19 cellular contexts compared by ENCODE assay signal in genomic region chr9:4844031-4844430, GRCh38. TPM values are rescaled to one million over a fixed set of nuclear protein-coding genes. Genes with fewer than 3 reads are reported as not detected.
DNase-seq lines count a peak whose midpoint lies in the region; ATAC-seq and TF ChIP-seq lines count a peak whose summit lies in the region.
"Had no signal": no experiment of that assay in that cellular context is flagged by ENCODE, and none has a peak within 500 bp of the region (broad histone marks: within the 10 kb centered on the region; RNA-seq: fewer than 3 reads in every experiment).

No MANE protein-coding gene starts in this region.

- H3K4me1 Mint-ChIP-seq in activated T-cell treated with anti-CD3 and anti-CD28 coated beads, Interleukin-2, amount 50 U/mL, for 72 hours (ENCODE audit: low read depth): peaks cover 31% of the 10 kb centered on the region
- H3K4me1 Mint-ChIP-seq in activated T-cell treated with anti-CD3 and anti-CD28 coated beads, Interleukin-2, amount 50 U/mL, for 4 hours (ENCODE audit: low read depth): peaks cover 23% of the 10 kb centered on the region
- H3K4me1 Mint-ChIP-seq in T-helper 2 cell treated with Interferon-gamma antibody and Interleukin-4, amounts not matched to agents 5 μg/mL and 100 μg/mL, for 36 hours (ENCODE audit: low read depth): peaks cover 18% of the 10 kb centered on the region
- no peaks in the 10 kb centered on the region for H3K4me1 Mint-ChIP-seq in dendritic cell treated with granulocyte-macrophage colony-stimulating factor and Interleukin-4, amounts not matched to agents 40 ng/mL and 50 ng/mL, for 4 days (ENCODE audit: low read depth)

- H3K27me3 Mint-ChIP-seq in activated T-cell treated with anti-CD3 and anti-CD28 coated beads, Interleukin-2, amount 50 U/mL, for 72 hours (ENCODE audit: low read depth): no peaks in the 10 kb centered on the region
- H3K27me3 Mint-ChIP-seq in activated T-cell treated with anti-CD3 and anti-CD28 coated beads, Interleukin-2, amount 50 U/mL, for 4 hours (ENCODE audit: low read depth): no peaks in the 10 kb centered on the region
- H3K27me3 Mint-ChIP-seq in T-helper 2 cell treated with Interferon-gamma antibody and Interleukin-4, amounts not matched to agents 5 μg/mL and 100 μg/mL, for 36 hours (ENCODE audit: low read depth): no peaks in the 10 kb centered on the region
- no peaks in the 10 kb centered on the region for H3K27me3 Mint-ChIP-seq in dendritic cell treated with granulocyte-macrophage colony-stimulating factor and Interleukin-4, amounts not matched to agents 40 ng/mL and 50 ng/mL, for 4 days
- H3K27me3 Mint-ChIP-seq: CD8-positive, alpha-beta memory T cell had no signal

- TF ChIP-seq CTCF in upper lobe of left lung (IDR thresholded peaks at IDR 0.05): no peak

- H3K27ac Mint-ChIP-seq in activated T-cell treated with anti-CD3 and anti-CD28 coated beads, Interleukin-2, amount 50 U/mL, for 72 hours: peak overlapping the region; percentile 88
- H3K27ac Mint-ChIP-seq in T-helper 2 cell treated with Interferon-gamma antibody and Interleukin-4, amounts not matched to agents 5 μg/mL and 100 μg/mL, for 36 hours: peak overlapping the region; percentile 1
- peak overlapping the region; percentile 17 for H3K27ac Mint-ChIP-seq in dendritic cell treated with granulocyte-macrophage colony-stimulating factor and Interleukin-4, amounts not matched to agents 40 ng/mL and 50 ng/mL, for 4 days

- no peaks in the 10 kb centered on the region for H3K27me3 ChIP-seq in upper lobe of left lung
- H3K27me3 ChIP-seq: BLaER1 had no signal

- peak; percentile 63 to 83 for ATAC-seq in activated T-cell treated with anti-CD3 and anti-CD28 coated beads, Interleukin-2, amount 50 U/mL, for 72 hours (replicated peaks in 1 of 2)
- ATAC-seq in activated T-cell treated with anti-CD3 and anti-CD28 coated beads, Interleukin-2, amount 50 U/mL, for 4 hours: no peak
- ATAC-seq in upper lobe of left lung (ENCODE audit: low FRiP score in 2 of 2) (no peak), GM18505 (IDR thresholded peaks at IDR 0.05; ENCODE audit: unreplicated experiment) (no peak)

- H3K4me3 ChIP-seq in upper lobe of left lung: no peak overlapping the region
- H3K4me3 ChIP-seq: BLaER1, PC-9 had no signal

- no peak for TF ChIP-seq POLR2A in upper lobe of left lung (IDR thresholded peaks at IDR 0.05)
- TF ChIP-seq POLR2A in GM18505 (IDR thresholded peaks at IDR 0.05; ENCODE audit: borderline replicate concordance, extremely low read depth, insufficient read depth, insufficient read length): no peak

- H3K36me3 ChIP-seq in upper lobe of left lung: peaks cover 0 to 41% (median 12%) of the 10 kb centered on the region in 4 donors

- peak in 1 of 2 donors; percentile 24 for DNase-seq in activated T-cell treated with anti-CD3 and anti-CD28 coated beads, Interleukin-2, amount 50 U/mL, for 72 hours
- no peak for DNase-seq in activated T-cell treated with anti-CD3 and anti-CD28 coated beads, Interleukin-2, amount 50 U/mL, for 4 hours
- no peak for DNase-seq in T-helper 2 cell treated with Interferon-gamma antibody and Interleukin-4, amounts not matched to agents 5 μg/mL and 100 μg/mL, for 36 hours (ENCODE audit: low spot score)
- DNase-seq in upper lobe of left lung (no peak), dermis blood vessel endothelial cell (no peak)
- DNase-seq: CD8-positive, alpha-beta memory T cell; DMS53; EL; GOT3; KBM-7; NCI-H1417; NCI-H1930; NCI-H526; PC-9; SIG-M5 had no signal

- peak overlapping the region in 1 of 2 donors; percentile 60 for H3K4me3 Mint-ChIP-seq in activated T-cell treated with anti-CD3 and anti-CD28 coated beads, Interleukin-2, amount 50 U/mL, for 72 hours
- H3K4me3 Mint-ChIP-seq in activated T-cell treated with anti-CD3 and anti-CD28 coated beads, Interleukin-2, amount 50 U/mL, for 4 hours: no peak overlapping the region
- H3K4me3 Mint-ChIP-seq in T-helper 2 cell treated with Interferon-gamma antibody and Interleukin-4, amounts not matched to agents 5 μg/mL and 100 μg/mL, for 36 hours: no peak overlapping the region
- no peak overlapping the region for H3K4me3 Mint-ChIP-seq in dendritic cell treated with granulocyte-macrophage colony-stimulating factor and Interleukin-4, amounts not matched to agents 40 ng/mL and 50 ng/mL, for 4 days
- H3K4me3 Mint-ChIP-seq: CD8-positive, alpha-beta memory T cell had no signal

- peaks cover 0 to 9% (median 2%) of the 10 kb centered on the region in 4 donors for H3K4me1 ChIP-seq in upper lobe of left lung

- H3K27ac ChIP-seq in upper lobe of left lung: peak overlapping the region in 3 of 4 donors; percentile 17 to 80 (median 74)
- H3K27ac ChIP-seq: BLaER1, PC-9, RWPE1 had no signal

- WGBS in upper lobe of left lung, 2 donors: 70 to 73% methylated on average over 5 of the region's 5 CpGs

- H3K36me3 Mint-ChIP-seq in activated T-cell treated with anti-CD3 and anti-CD28 coated beads, Interleukin-2, amount 50 U/mL, for 72 hours (ENCODE audit: insufficient read depth in 2 of 2): peaks cover 7 to 11% of the 10 kb centered on the region in 2 donors
- H3K36me3 Mint-ChIP-seq in activated T-cell treated with anti-CD3 and anti-CD28 coated beads, Interleukin-2, amount 50 U/mL, for 4 hours (ENCODE audit: insufficient read depth): peaks cover 45% of the 10 kb centered on the region
- peaks cover 28% of the 10 kb centered on the region for H3K36me3 Mint-ChIP-seq in T-helper 2 cell treated with Interferon-gamma antibody and Interleukin-4, amounts not matched to agents 5 μg/mL and 100 μg/mL, for 36 hours (ENCODE audit: low read depth)
- peaks cover 27% of the 10 kb centered on the region for H3K36me3 Mint-ChIP-seq in dendritic cell treated with granulocyte-macrophage colony-stimulating factor and Interleukin-4, amounts not matched to agents 40 ng/mL and 50 ng/mL, for 4 days (ENCODE audit: low read depth)

- no peaks in the 10 kb centered on the region for H3K9me3 ChIP-seq in upper lobe of left lung
- H3K9me3 ChIP-seq: BLaER1 had no signal

- no peak for TF ChIP-seq EP300 in upper lobe of left lung (IDR thresholded peaks at IDR 0.05)

- intact Hi-C loops in dendritic cell treated with granulocyte-macrophage colony-stimulating factor and Interleukin-4, amounts not matched to agents 40 ng/mL and 50 ng/mL, for 4 days (cut with micrococcal nuclease): no loop called here

- H3K9me3 Mint-ChIP-seq in activated T-cell treated with anti-CD3 and anti-CD28 coated beads, Interleukin-2, amount 50 U/mL, for 72 hours: no peaks in the 10 kb centered on the region
- H3K9me3 Mint-ChIP-seq in activated T-cell treated with anti-CD3 and anti-CD28 coated beads, Interleukin-2, amount 50 U/mL, for 4 hours: no peaks in the 10 kb centered on the region
- no peaks in the 10 kb centered on the region for H3K9me3 Mint-ChIP-seq in T-helper 2 cell treated with Interferon-gamma antibody and Interleukin-4, amounts not matched to agents 5 μg/mL and 100 μg/mL, for 36 hours
- H3K9me3 Mint-ChIP-seq in dendritic cell treated with granulocyte-macrophage colony-stimulating factor and Interleukin-4, amounts not matched to agents 40 ng/mL and 50 ng/mL, for 4 days: no peaks in the 10 kb centered on the region
- H3K9me3 Mint-ChIP-seq: CD8-positive, alpha-beta memory T cell had no signal

RNA-seq across cellular contexts. Expression of gene RCL1, which starts 51.3 kb away (rescaled TPM):
- total RNA-seq in activated T-cell treated with anti-CD3 and anti-CD28 coated beads, Interleukin-2, amount 50 U/mL, for 72 hours: 10 to 100 TPM; 29.7 to 38.8 TPM
- total RNA-seq in activated T-cell treated with anti-CD3 and anti-CD28 coated beads, Interleukin-2, amount 50 U/mL, for 4 hours: 10 to 100 TPM; 59.8 to 63.4 (median 62.2) TPM
- total RNA-seq in upper lobe of left lung (10 to 100 TPM; 20.8 to 63.9 (median 30.1) TPM), dermis blood vessel endothelial cell (10.4 and 12.1 TPM in 2 replicates)

Comparison
In these comparisons a context has a peak if more than half of its experiments do, and no peak if none do; other contexts are left out.
1. ATAC-seq: peak in activated T-cell treated with anti-CD3 and anti-CD28 coated beads, Interleukin-2, amount 50 U/mL, for 72 hours (2 of 2); none in activated T-cell treated with anti-CD3 and anti-CD28 coated beads, Interleukin-2, amount 50 U/mL, for 4 hours (0 of 2), upper lobe of left lung (0 of 2) and GM18505 (single experiment).
2. H3K27ac Mint-ChIP-seq: peak in every context shown above with its lines; median percentile 88 in activated T-cell treated with anti-CD3 and anti-CD28 coated beads, Interleukin-2, amount 50 U/mL, for 72 hours; 17 in dendritic cell treated with granulocyte-macrophage colony-stimulating factor and Interleukin-4, amounts not matched to agents 40 ng/mL and 50 ng/mL, for 4 days; 1 in T-helper 2 cell treated with Interferon-gamma antibody and Interleukin-4, amounts not matched to agents 5 μg/mL and 100 μg/mL, for 36 hours.